In the genomic region with DNA sequence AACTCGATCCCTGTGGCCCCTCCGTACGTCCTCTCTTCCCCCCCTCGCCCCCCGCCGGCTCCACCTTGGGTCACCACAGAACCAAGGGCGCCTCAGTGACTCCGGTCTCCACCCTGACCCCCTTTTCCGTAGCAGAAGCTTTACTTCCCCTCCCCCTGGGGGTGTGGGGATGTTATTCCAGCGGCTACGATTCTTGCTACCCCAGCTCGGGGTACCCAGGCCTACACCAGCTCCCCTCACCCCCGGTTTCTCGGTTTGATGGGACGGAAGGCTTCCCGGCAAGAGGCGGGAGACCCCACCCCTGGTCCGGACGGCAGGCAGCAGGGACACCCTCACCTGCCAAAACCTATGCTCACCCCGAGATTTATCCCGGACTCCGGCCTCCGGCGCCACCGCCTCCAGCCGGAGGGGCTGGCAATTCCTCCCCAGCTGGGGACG, we compare ENCODE assay signal across 8 cellular contexts. TPM values are rescaled to one million over a fixed set of nuclear protein-coding genes. Genes with fewer than 3 reads are reported as not detected.
DNase-seq lines count a peak whose midpoint lies in the region; FAIRE-seq and TF ChIP-seq lines count a peak whose summit lies in the region.

No MANE protein-coding gene starts in this region.

- H3K9me1 ChIP-seq in endothelial cell of umbilical vein (replicated peaks; ENCODE audit: control insufficient read depth, extremely low read depth, insufficient read depth, low read length), result no peaks in the 10 kb centered on the region

- H3K27me3 Mint-ChIP-seq in CD14-positive monocyte (ENCODE audit: low read depth in 3 of 3), result peaks cover 34 to 58% (median 45%) of the 10 kb centered on the region in 3 donors

- H3K27ac Mint-ChIP-seq in CD14-positive monocyte, result no peak overlapping the region

- H2AFZ ChIP-seq in OCI-LY1 (ENCODE audit: low read length), result no peak overlapping the region
- peak overlapping the region; percentile 96 for H2AFZ ChIP-seq in endothelial cell of umbilical vein (ENCODE audit: low read depth, low read length)

- no peaks in the 10 kb centered on the region for H3F3A ChIP-seq in OCI-LY1 (ENCODE audit: insufficient read depth, low read length)

- H3K27me3 ChIP-seq in OCI-LY1 (ENCODE audit: insufficient read depth, low read length) (peaks cover 6% of the 10 kb centered on the region; the same call in 1 of the 2 replicates), endothelial cell of umbilical vein (ENCODE audit: control insufficient read depth in 2 of 2, insufficient read depth in 2 of 2, low read length in 2 of 2) (no peaks in the 10 kb centered on the region), neutrophil (peaks cover 73% of the 10 kb centered on the region)

- BruUV-seq in endothelial cell of umbilical vein (replicated peaks; lab: Mats Ljungman, UMichigan), result no TSS peak

- no peak overlapping the region for H3K27ac ChIP-seq in OCI-LY1 (ENCODE audit: low read depth, low read length, poor library complexity, severe bottlenecking)
- H3K27ac ChIP-seq in endothelial cell of umbilical vein (ENCODE audit: insufficient read depth, low read depth, low read length), result no peak overlapping the region
- H3K27ac ChIP-seq in neutrophil, result no peak overlapping the region

- H3K9me3 ChIP-seq in OCI-LY1 (ENCODE audit: low read length) (no peaks in the 10 kb centered on the region), endothelial cell of umbilical vein (replicated peaks; ENCODE audit: control insufficient read depth, insufficient read depth, low read length) (no peaks in the 10 kb centered on the region), neutrophil (no peaks in the 10 kb centered on the region)

- POLR2A ChIA-PET in endothelial cell of umbilical vein (lab: Charles Lee), result no interaction called here

- H3K36me3 Mint-ChIP-seq in CD14-positive monocyte, result peaks cover 0 to 2% of the 10 kb centered on the region in 2 donors

- peak overlapping the region; percentile 68 to 85 for H3K4me3 Mint-ChIP-seq in CD14-positive monocyte

- CTCF ChIA-PET in endothelial cell of umbilical vein (lab: Charles Lee), result interaction anchor here (1.7 kb wide), 2 partner anchors 9 to 61 kb away, joined by 5 to 7 read pairs; no protein-coding TSS in a partner anchor

- peaks cover 12% of the 10 kb centered on the region for H3K4me1 Mint-ChIP-seq in CD14-positive monocyte

- TF ChIP-seq POLR2A in endothelial cell of umbilical vein (IDR thresholded peaks at IDR 0.05; ENCODE audit: low read depth, low read length), result no peak

- no peak for FAIRE-seq in endothelial cell of umbilical vein (lab: Jason Lieb, UNC)

- H3K36me3 ChIP-seq in OCI-LY1 (ENCODE audit: insufficient read depth, low read length) (no peaks in the 10 kb centered on the region), endothelial cell of umbilical vein (ENCODE audit: control insufficient read depth in 2 of 2, extremely low read depth in 1 of 2, insufficient read depth in 2 of 2, low read length in 2 of 2) (no peaks in the 10 kb centered on the region), neutrophil (no peaks in the 10 kb centered on the region)

- peaks cover 11% of the 10 kb centered on the region for H3K4me1 ChIP-seq in OCI-LY1 (ENCODE audit: insufficient read depth, low read length, severe bottlenecking)
- peaks cover 6% of the 10 kb centered on the region for H3K4me1 ChIP-seq in endothelial cell of umbilical vein (ENCODE audit: control insufficient read depth, extremely low read depth, insufficient read depth, low read length)
- H3K4me1 ChIP-seq in neutrophil (ENCODE audit: control insufficient read depth in 1 of 2, insufficient read depth in 1 of 2, low read depth in 1 of 2, low read length in 1 of 2), result peaks cover 12 to 13% of the 10 kb centered on the region in 2 experiments

- TF ChIP-seq CTCF in CD14-positive monocyte (IDR thresholded peaks at IDR 0.05) (no peak), OCI-LY1 (IDR thresholded peaks at IDR 0.05; ENCODE audit: low read length) (no peak), endothelial cell of umbilical vein (IDR thresholded peaks at IDR 0.05; ENCODE audit: extremely low read depth in 1 of 2, insufficient read depth in 1 of 2, low read depth in 1 of 2, low read length in 2 of 2) (no peak), neutrophil (IDR thresholded peaks at IDR 0.05) (no peak)

- intact Hi-C loops in CD14-positive monocyte (cut with micrococcal nuclease), result no loop called here
- intact Hi-C loops in endothelial cell of umbilical vein (cut with micrococcal nuclease), result no loop called here

- H3K4me3 ChIP-seq in OCI-LY1 (ENCODE audit: low read depth, low read length, poor library complexity, severe bottlenecking) (peak overlapping the region; percentile 58), endothelial cell of umbilical vein (replicated peaks in 1 of 3; ENCODE audit: insufficient read depth in 1 of 3, low read depth in 1 of 3, low read length in 3 of 3) (peak overlapping the region; percentile 60 to 88 (median 65)), neutrophil (ENCODE audit: low read depth in 1 of 2, low read length in 1 of 2) (peak overlapping the region; percentile 48 to 63)

- peak overlapping the region; percentile 43; the same call in 1 of the 2 replicates for H3K9ac ChIP-seq in OCI-LY1 (ENCODE audit: low read length)
- peak overlapping the region; percentile 50 for H3K9ac ChIP-seq in endothelial cell of umbilical vein (replicated peaks; ENCODE audit: extremely low read depth, insufficient read depth, low read length)

- H3K79me2 ChIP-seq in OCI-LY1 (ENCODE audit: insufficient read depth, low read length) (no peaks in the 10 kb centered on the region), endothelial cell of umbilical vein (ENCODE audit: control insufficient read depth, insufficient read depth, low read length) (no peaks in the 10 kb centered on the region)

- H4K20me1 ChIP-seq in OCI-LY1 (ENCODE audit: insufficient read depth, low read length), result no peaks in the 10 kb centered on the region
- no peaks in the 10 kb centered on the region for H4K20me1 ChIP-seq in endothelial cell of umbilical vein (replicated peaks; ENCODE audit: control insufficient read depth, extremely low read depth, insufficient read depth, low read length)

- H3K4me2 ChIP-seq in OCI-LY1 (ENCODE audit: low read length) (peak overlapping the region; percentile 73), endothelial cell of umbilical vein (ENCODE audit: insufficient read depth, low read length) (peak overlapping the region; percentile 87)

- DNase-seq in CD14-positive monocyte (ENCODE audit: low spot score), result no peak
- DNase-seq in endothelial cell of umbilical vein (ENCODE audit: low read depth, low spot score), result no peak
- no peak for DNase-seq in NCI-H128 (lab: John Stamatoyannopoulos, UW; ENCODE audit: unreplicated experiment)
- DNase-seq in SIG-M5 (lab: John Stamatoyannopoulos, UW), result no peak
- DNase-seq in ecto neural progenitor cell (ENCODE audit: low spot score), result no peak
- no peak for DNase-seq in DMS 273 treated with DMSO at 0.1 percent for 48 hours (lab: John Stamatoyannopoulos, UW)

- dilution Hi-C loops in endothelial cell of umbilical vein (cut with MboI; ENCODE audit: extremely low pct_ligation_motif_present, low sequenced_read_pairs), result no loop called here

- H3K9me2 ChIP-seq in OCI-LY1 (ENCODE audit: low read depth, low read length), result no peaks in the 10 kb centered on the region

- H3K9me3 Mint-ChIP-seq in CD14-positive monocyte, result peaks cover 0 to 7% (median 7%) of the 10 kb centered on the region in 7 donors

TF ChIP-seq in endothelial cell of umbilical vein, 7 proteins besides CTCF, POLR2A, EP300 and RAD21:
- no peak for TF ChIP-seq FOS (IDR thresholded peaks at IDR 0.05; ENCODE audit: borderline replicate concordance, insufficient read depth, low read length)
TF ChIP-seq in endothelial cell of umbilical vein: peak in this region for 0.

RNA-seq across cellular contexts. Expression of a gene that starts 0.7 kb away (rescaled TPM):
- polyA plus RNA-seq in CD14-positive monocyte (under 1 TPM; 0.09 to 0.14 TPM), endothelial cell of umbilical vein (33.3 and 34.3 TPM in 2 replicates)
- total RNA-seq in endothelial cell of umbilical vein, result 24.9 and 26.7 TPM in 2 replicates
- 23.0 and 27.4 TPM in 2 replicates for polyA plus RNA-seq in endothelial cell of umbilical vein (2011; cell fraction: cytosol; rRNA removed)
- 52.6 and 56.8 TPM in 2 replicates for polyA plus RNA-seq in endothelial cell of umbilical vein (2011; cell fraction: nucleus; rRNA removed)
- polyA plus RNA-seq in endothelial cell of umbilical vein (2012), result 18.9 and 19.7 TPM in 2 replicates
- polyA minus RNA-seq in endothelial cell of umbilical vein, result 27.6 and 32.9 TPM in 2 replicates
- not detected for polyA minus RNA-seq in endothelial cell of umbilical vein (2011; cell fraction: cytosol; rRNA and poly(A)+ RNA removed)
- polyA minus RNA-seq in endothelial cell of umbilical vein (2011; cell fraction: nucleus; rRNA and poly(A)+ RNA removed), result 11.0 and 13.8 TPM in 2 replicates

RNA-seq across cellular contexts. Expression of a gene that starts 15.2 kb away (rescaled TPM):
- polyA plus RNA-seq in CD14-positive monocyte (10 to 100 TPM; 12.3 to 14.2 TPM), endothelial cell of umbilical vein (21.6 and 25.6 TPM in 2 replicates)
- 21.0 and 24.5 TPM in 2 replicates for total RNA-seq in endothelial cell of umbilical vein
- 19.3 and 19.7 TPM in 2 replicates for polyA plus RNA-seq in endothelial cell of umbilical vein (2011; cell fraction: cytosol; rRNA removed)
- 22.2 and 23.4 TPM in 2 replicates for polyA plus RNA-seq in endothelial cell of umbilical vein (2011; cell fraction: nucleus; rRNA removed)
- 9.9 and 11.6 TPM in 2 replicates for polyA plus RNA-seq in endothelial cell of umbilical vein (2012)
- polyA minus RNA-seq in endothelial cell of umbilical vein, result 34.5 and 42.1 TPM in 2 replicates
- 24.9 TPM for polyA minus RNA-seq in endothelial cell of umbilical vein (2011; cell fraction: cytosol; rRNA and poly(A)+ RNA removed)
- 21.9 and 27.2 TPM in 2 replicates for polyA minus RNA-seq in endothelial cell of umbilical vein (2011; cell fraction: nucleus; rRNA and poly(A)+ RNA removed)

RNA-seq across cellular contexts. Expression of a gene that starts 28.9 kb away (rescaled TPM):
- polyA plus RNA-seq in CD14-positive monocyte, result not detected
- not detected in 2 replicates for total RNA-seq in endothelial cell of umbilical vein
- not detected in 2 replicates for polyA plus RNA-seq in endothelial cell of umbilical vein
- not detected in 2 replicates for polyA plus RNA-seq in endothelial cell of umbilical vein (2011; cell fraction: cytosol; rRNA removed)
- not detected in 2 replicates for polyA plus RNA-seq in endothelial cell of umbilical vein (2011; cell fraction: nucleus; rRNA removed)
- polyA plus RNA-seq in endothelial cell of umbilical vein (2012), result not detected in 2 replicates
- polyA minus RNA-seq in endothelial cell of umbilical vein, result not detected in 2 replicates
- not detected for polyA minus RNA-seq in endothelial cell of umbilical vein (2011; cell fraction: cytosol; rRNA and poly(A)+ RNA removed)
- polyA minus RNA-seq in endothelial cell of umbilical vein (2011; cell fraction: nucleus; rRNA and poly(A)+ RNA removed), result 0.63 TPM in 1 of 2 replicates, not detected in the other

RNA-seq across cellular contexts. Expression of a gene that starts 57.2 kb away (rescaled TPM):
- 10 to 100 TPM; 81.2 to 98.3 TPM for polyA plus RNA-seq in CD14-positive monocyte
- total RNA-seq in endothelial cell of umbilical vein, result 44.0 and 44.4 TPM in 2 replicates
- polyA plus RNA-seq in endothelial cell of umbilical vein, result 56.5 and 62.2 TPM in 2 replicates
- polyA plus RNA-seq in endothelial cell of umbilical vein (2011; cell fraction: cytosol; rRNA removed), result 76.4 and 79.8 TPM in 2 replicates
- polyA plus RNA-seq in endothelial cell of umbilical vein (2011; cell fraction: nucleus; rRNA removed), result 24.0 and 38.0 TPM in 2 replicates
- 44.3 and 49.5 TPM in 2 replicates for polyA plus RNA-seq in endothelial cell of umbilical vein (2012)
- polyA minus RNA-seq in endothelial cell of umbilical vein, result 26.2 and 28.0 TPM in 2 replicates
- 24.3 TPM for polyA minus RNA-seq in endothelial cell of umbilical vein (2011; cell fraction: cytosol; rRNA and poly(A)+ RNA removed)
- polyA minus RNA-seq in endothelial cell of umbilical vein (2011; cell fraction: nucleus; rRNA and poly(A)+ RNA removed), result 14.9 and 19.5 TPM in 2 replicates

Comparison
In these comparisons a context has a peak if more than half of its experiments do, and no peak if none do; other contexts are left out.
1. RNA of a gene that starts 0.7 kb away (polyA plus RNA-seq): 18.9 to 56.8 TPM in endothelial cell of umbilical vein; 0.09 to 0.14 TPM in CD14-positive monocyte; every median in the first group is over 10 times any median in the second.
2. Peak in every context shown above with its lines, with median percentiles within 50 percentile points of each other: H3K4me3 ChIP-seq.